In the genomic region with DNA sequence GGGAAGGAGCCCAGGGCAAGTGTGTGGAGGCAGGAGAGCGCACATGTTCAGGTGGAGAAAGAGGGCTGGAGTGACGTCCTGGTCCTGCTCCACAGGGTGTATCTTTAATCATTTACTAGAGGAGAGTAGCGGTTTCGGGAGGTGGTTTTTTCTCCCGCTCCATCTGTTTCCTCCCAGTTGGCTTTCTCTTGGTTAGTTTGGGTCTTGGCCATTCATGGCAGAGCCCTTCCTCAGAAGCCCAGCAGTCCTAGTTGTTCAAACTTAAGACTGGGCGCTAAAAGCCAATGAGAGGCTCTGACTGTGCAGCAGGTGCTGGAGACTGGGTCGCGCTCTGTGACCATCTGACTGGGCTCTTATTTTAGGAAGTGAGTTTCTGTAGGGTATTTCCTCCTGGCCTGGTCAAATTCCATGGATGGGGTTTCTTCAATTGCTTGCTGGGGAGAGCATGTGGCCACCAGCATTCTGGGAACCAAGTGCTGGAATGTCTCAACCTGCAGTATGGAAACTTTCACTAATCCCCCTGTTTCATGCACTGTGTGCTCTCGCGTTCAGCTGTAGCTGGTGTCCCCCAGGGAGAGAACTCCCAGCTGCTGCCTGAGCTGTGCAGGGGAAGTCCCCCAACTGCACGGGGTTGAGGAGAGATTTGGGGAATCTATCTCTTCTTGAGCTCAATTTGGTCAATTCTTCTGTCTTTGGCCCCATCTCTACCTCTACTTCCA, we compare ENCODE assay signal across 18 cellular contexts. TPM values are rescaled to one million over a fixed set of nuclear protein-coding genes. Genes with fewer than 3 reads are reported as not detected.
DNase-seq lines count a peak whose midpoint lies in the region; ATAC-seq, FAIRE-seq and TF ChIP-seq lines count a peak whose summit lies in the region.
"Had no signal": no experiment of that assay in that cellular context is flagged by ENCODE, and none has a peak within 500 bp of the region (broad histone marks: within the 10 kb centered on the region; RNA-seq: fewer than 3 reads in every experiment).

No MANE protein-coding gene starts in this region.

- no peak overlapping the region for H3K27ac ChIP-seq in HepG2 (ENCODE audit: extremely low read length, insufficient read depth, low read length)
- no peak overlapping the region for H3K27ac ChIP-seq in right lobe of liver
- H3K27ac ChIP-seq in CD4-positive, alpha-beta T cell (ENCODE audit: low read depth, low read length): no peak overlapping the region
- H3K27ac ChIP-seq: upper lobe of left lung had no signal

- H3K27me3 Mint-ChIP-seq in memory B cell: peaks cover 7% of the 10 kb centered on the region
- H3K27me3 Mint-ChIP-seq in CD4-positive, alpha-beta T cell: peaks cover 33% of the 10 kb centered on the region

- FAIRE-seq in HepG2 (lab: Jason Lieb, UNC): peak; percentile 26
- FAIRE-seq: frontal cortex had no signal

- in situ Hi-C loops in HepG2 (cut with HindIII; ENCODE audit: extremely low pct_ligation_motif_present, low pct_unique_long_range_greater_than_20kb): no loop called here

- BruUV-seq in HepG2 (replicated peaks; lab: Mats Ljungman, UMichigan): no TSS peak

- TF ChIP-seq RAD21 in HepG2 (CRISPR knock-in tag; IDR thresholded peaks at IDR 0.05): no peak

- TF ChIP-seq EP300 in HepG2 (IDR thresholded peaks at IDR 0.05; ENCODE audit: low read depth in 2 of 2, low read length in 2 of 2) (no peak), HepG2 (CRISPR knock-in tag; IDR thresholded peaks at IDR 0.05; ENCODE audit: borderline replicate concordance) (no peak)

- H3K79me2 ChIP-seq in HepG2 (ENCODE audit: insufficient read depth, low read length): no peaks in the 10 kb centered on the region

- intact Hi-C loops in HepG2 (cut with micrococcal nuclease; ENCODE audit: unreplicated experiment): no loop called here
- intact Hi-C loops in right lobe of liver (cut with DNase I): no loop called here
- intact Hi-C loops in lower leg skin (cut with DNase I; ENCODE audit: low total_unique reads): no loop called here
- intact Hi-C loops in CD4-positive, alpha-beta T cell (cut with DNase I, micrococcal nuclease): no loop called here

- 17% methylated on average over 7 of the region's 11 CpGs for WGBS in HepG2 (ENCODE audit: low lambda C conversion rate)
- 56% methylated on average over 6 of the region's 11 CpGs for WGBS in right lobe of liver (ENCODE audit: insufficient coverage, low coverage, low lambda C conversion rate, missing lambda C conversion rate)
- WGBS in lower leg skin, 2 donors: 70 to 76% methylated on average over 11 of the region's 11 CpGs

- TF ChIP-seq POLR2A in HepG2 (IDR thresholded peaks at IDR 0.05; ENCODE audit: insufficient read depth in 1 of 2, low read depth in 2 of 2, low read length in 2 of 2) (no peak), right lobe of liver (IDR thresholded peaks at IDR 0.05) (no peak), lower leg skin (IDR thresholded peaks at IDR 0.05) (no peak)

- H3K9ac ChIP-seq in HepG2 (ENCODE audit: insufficient read depth, low read depth, low read length): no peak overlapping the region

- H3K4me1 Mint-ChIP-seq in memory B cell: peaks cover 17% of the 10 kb centered on the region
- no peaks in the 10 kb centered on the region for H3K4me1 Mint-ChIP-seq in CD4-positive, alpha-beta T cell (ENCODE audit: low read depth)
- H3K4me1 Mint-ChIP-seq: activated CD8-positive, alpha-beta memory T cell treated with anti-CD3 and anti-CD28 coated beads, Interleukin-2, amount 10 ng/mL, durations not matched to agents 7 days and 5 days had no signal

- no peaks in the 10 kb centered on the region for H3K9me3 Mint-ChIP-seq in memory B cell
- H3K9me3 Mint-ChIP-seq in CD4-positive, alpha-beta T cell: no peaks in the 10 kb centered on the region
- H3K9me3 Mint-ChIP-seq: T-helper 1 cell treated with Interleukin-12 subunit alpha and Interleukin-12 subunit beta and Interleukin-4 antibody, amounts not matched to agents 30 μg/mL and 1 μg/mL, for 36 hours had no signal

- no peaks in the 10 kb centered on the region for H4K20me1 ChIP-seq in HepG2 (ENCODE audit: insufficient read depth, low read length)

- H2AFZ ChIP-seq in HepG2 (ENCODE audit: low read length): no peak overlapping the region

- H3K27me3 ChIP-seq in HepG2 (ENCODE audit: control insufficient read depth in 1 of 2, insufficient read depth in 2 of 2, low read length in 2 of 2): no peaks in the 10 kb centered on the region; a peak in 2 of 5 replicates
- H3K27me3 ChIP-seq in right lobe of liver: no peaks in the 10 kb centered on the region
- no peaks in the 10 kb centered on the region for H3K27me3 ChIP-seq in CD4-positive, alpha-beta T cell (ENCODE audit: control insufficient read depth, insufficient read depth, low read length)
- H3K27me3 ChIP-seq: upper lobe of left lung had no signal

- POLR2A ChIA-PET in HepG2 (lab: Yijun Ruan, JAX): no interaction called here
- POLR2A ChIA-PET in CD4-positive, alpha-beta T cell (lab: Charles Lee): no interaction called here

- no peak for TF ChIP-seq CTCF in HepG2 (CRISPR knock-in tag; IDR thresholded peaks at IDR 0.05)
- TF ChIP-seq CTCF in right lobe of liver (IDR thresholded peaks at IDR 0.05): no peak
- TF ChIP-seq CTCF in lower leg skin (IDR thresholded peaks at IDR 0.05): no peak
- no peak for TF ChIP-seq CTCF in CD4-positive, alpha-beta T cell (IDR thresholded peaks at IDR 0.05)

- H3K4me2 ChIP-seq in HepG2 (ENCODE audit: low read depth, low read length): peak overlapping the region; percentile 60

- peak overlapping the region in 1 of 3 experiments; percentile 37; a peak in 1 of 6 replicates for H3K4me3 ChIP-seq in HepG2 (replicated peaks in 1 of 3; ENCODE audit: insufficient read depth in 1 of 3, low read depth in 2 of 3, low read length in 3 of 3)
- H3K4me3 ChIP-seq in right lobe of liver: no peak overlapping the region
- no peak overlapping the region for H3K4me3 ChIP-seq in lower leg skin (ENCODE audit: low read depth, poor library complexity, severe bottlenecking)
- H3K4me3 ChIP-seq: upper lobe of left lung had no signal

- ATAC-seq in HepG2 (peak; percentile 72), right lobe of liver (no peak), memory B cell (ENCODE audit: low read depth) (peak; percentile 85)
- no peak for ATAC-seq in CD4-positive, alpha-beta T cell (ENCODE audit: poor library complexity)
- ATAC-seq: activated CD8-positive, alpha-beta memory T cell treated with anti-CD3 and anti-CD28 coated beads, Interleukin-2, amount 10 ng/mL, durations not matched to agents 7 days and 5 days had no signal

- H3K4me3 Mint-ChIP-seq in memory B cell: peak overlapping the region; percentile 44
- no peak overlapping the region for H3K4me3 Mint-ChIP-seq in CD4-positive, alpha-beta T cell
- H3K4me3 Mint-ChIP-seq: activated CD8-positive, alpha-beta memory T cell treated with anti-CD3 and anti-CD28 coated beads, Interleukin-2, amount 10 ng/mL, durations not matched to agents 7 days and 5 days; T-helper 1 cell treated with Interleukin-12 subunit alpha and Interleukin-12 subunit beta and Interleukin-4 antibody, amounts not matched to agents 30 μg/mL and 1 μg/mL, for 36 hours had no signal

- DNase-seq in HepG2 (ENCODE audit: low spot score): no peak
- DNase-seq in right lobe of liver: no peak
- peak; percentile 53 for DNase-seq in UCSD-AML1 (lab: John Stamatoyannopoulos, UW; ENCODE audit: unreplicated experiment)
- DNase-seq in memory B cell (ENCODE audit: low spot score in 2 of 2): no peak
- DNase-seq in lower leg skin (ENCODE audit: low spot score in 2 of 2): no peak
- no peak for DNase-seq in NCI-H1105 treated with DMSO at 0.1 percent for 48 hours (lab: John Stamatoyannopoulos, UW)
- no peak for DNase-seq in AG08396 (ENCODE audit: low spot score)
- DNase-seq in CD4-positive, alpha-beta T cell: no peak
- DNase-seq: activated CD8-positive, alpha-beta memory T cell treated with anti-CD3 and anti-CD28 coated beads, Interleukin-2, amount 10 ng/mL, durations not matched to agents 7 days and 5 days; activated effector memory CD4-positive, alpha-beta T cell treated with anti-CD3 and anti-CD28 coated beads, Interleukin-2, amount 50 U/mL, for 16 hours; anterior cingulate cortex; COR-L47; mammary epithelial cell; NCI-H187 treated with DMSO at 0.1 percent for 48 hours; NCI-H748 treated with DMSO at 0.1 percent for 48 hours; upper lobe of left lung had no signal

- no peaks in the 10 kb centered on the region for H3K36me3 Mint-ChIP-seq in memory B cell
- no peaks in the 10 kb centered on the region for H3K36me3 Mint-ChIP-seq in CD4-positive, alpha-beta T cell (ENCODE audit: low read depth)
- H3K36me3 Mint-ChIP-seq: activated CD8-positive, alpha-beta memory T cell treated with anti-CD3 and anti-CD28 coated beads, Interleukin-2, amount 10 ng/mL, durations not matched to agents 7 days and 5 days had no signal

- CTCF ChIA-PET in HepG2 (lab: Yijun Ruan, JAX; ENCODE audit: low intra/inter-chr PET ratio, low total read pairs): no interaction called here
- CTCF ChIA-PET in CD4-positive, alpha-beta T cell (lab: Charles Lee): no interaction called here

- no peak overlapping the region for H3K27ac Mint-ChIP-seq in memory B cell
- H3K27ac Mint-ChIP-seq in CD4-positive, alpha-beta T cell: no peak overlapping the region
- H3K27ac Mint-ChIP-seq: activated CD8-positive, alpha-beta memory T cell treated with anti-CD3 and anti-CD28 coated beads, Interleukin-2, amount 10 ng/mL, durations not matched to agents 7 days and 5 days had no signal

- H3K9me3 ChIP-seq in HepG2 (ENCODE audit: low read length) (no peaks in the 10 kb centered on the region), right lobe of liver (no peaks in the 10 kb centered on the region)
- no peaks in the 10 kb centered on the region for H3K9me3 ChIP-seq in CD4-positive, alpha-beta T cell (ENCODE audit: control insufficient read depth, low read length)
- H3K9me3 ChIP-seq: upper lobe of left lung had no signal

- H3K4me1 ChIP-seq in HepG2 (ENCODE audit: insufficient read depth, low read length) (peaks cover 29% of the 10 kb centered on the region), right lobe of liver (no peaks in the 10 kb centered on the region)

- H3K36me3 ChIP-seq in HepG2 (replicated peaks in 1 of 2; ENCODE audit: control insufficient read depth in 1 of 2, insufficient read depth in 2 of 2, low read length in 2 of 2) (no peaks in the 10 kb centered on the region), right lobe of liver (no peaks in the 10 kb centered on the region)
- H3K36me3 ChIP-seq: upper lobe of left lung had no signal

RNA-seq across cellular contexts. Expression of a gene that starts 27.4 kb away (rescaled TPM):
- total RNA-seq in HepG2 (2016; rRNA removed; fragmentation: Illumina TruSeq; extraction: Trizol): 11.6 and 18.1 TPM in 2 replicates
- total RNA-seq in HepG2 (2016; cell fraction: cytosol; rRNA removed; fragmentation: Illumina TruSeq; extraction: Trizol; ENCODE audit: low read depth): 2.5 and 3.1 TPM in 2 replicates
- total RNA-seq in HepG2 (2016; cell fraction: insoluble cytoplasmic fraction; rRNA removed; fragmentation: Illumina TruSeq; extraction: Trizol): 9.6 and 21.5 TPM in 2 replicates
- 4.4 and 4.6 TPM in 2 replicates for total RNA-seq in HepG2 (2016; cell fraction: membrane; rRNA removed; fragmentation: Illumina TruSeq; extraction: Trizol)
- 16.9 and 19.5 TPM in 2 replicates for total RNA-seq in HepG2 (2016; cell fraction: nucleus; rRNA removed; fragmentation: Illumina TruSeq; extraction: Trizol)
- polyA plus RNA-seq in HepG2 (2011; rRNA removed): 42.3 and 58.2 TPM in 2 replicates
- 38.6 and 41.6 TPM in 2 replicates for polyA plus RNA-seq in HepG2 (2011; cell fraction: cytosol; rRNA removed)
- polyA plus RNA-seq in HepG2 (2011; cell fraction: nucleus; rRNA removed): 55.3 and 55.7 TPM in 2 replicates
- 27.2 and 58.7 TPM in 2 replicates for polyA plus RNA-seq in HepG2 (2012)
- 2.2 and 3.0 TPM in 2 replicates for polyA plus RNA-seq in HepG2 (2016; cell fraction: cytosol; fragmentation: Illumina TruSeq; extraction: Trizol; ENCODE audit: low read depth)
- polyA plus RNA-seq in HepG2 (2016; cell fraction: insoluble cytoplasmic fraction; fragmentation: Illumina TruSeq; extraction: Trizol; ENCODE audit: low read depth): 9.6 and 13.8 TPM in 2 replicates
- polyA plus RNA-seq in HepG2 (2016; cell fraction: membrane; fragmentation: Illumina TruSeq; extraction: Trizol; ENCODE audit: low read depth): 4.1 TPM in 2 replicates
- polyA plus RNA-seq in HepG2 (2016; cell fraction: nucleus; fragmentation: Illumina TruSeq; extraction: Trizol; ENCODE audit: insufficient read depth, low read depth): 31.0 and 34.1 TPM in 2 replicates
- 9.4 and 96.3 TPM in 2 replicates for polyA minus RNA-seq in HepG2 (2011; rRNA and poly(A)+ RNA removed; ENCODE audit: low replicate concordance)
- 25.1 and 32.3 TPM in 2 replicates for polyA minus RNA-seq in HepG2 (2011; cell fraction: cytosol; rRNA and poly(A)+ RNA removed)
- polyA minus RNA-seq in HepG2 (2011; cell fraction: nucleus; rRNA and poly(A)+ RNA removed): 27.2 and 29.7 TPM in 2 replicates
- total RNA-seq in right lobe of liver: 10 to 100 TPM; 23.7 to 53.2 (median 39.8) TPM
- total RNA-seq in lower leg skin: 10 to 100 TPM; 27.9 to 49.1 (median 42.0) TPM
- 1 to 10 TPM in 1 of 2 experiments, under 1 TPM in 1; 0.82 to 1.3 TPM for total RNA-seq in CD4-positive, alpha-beta T cell
- total RNA-seq: activated CD8-positive, alpha-beta memory T cell treated with anti-CD3 and anti-CD28 coated beads, Interleukin-2, amount 10 ng/mL, durations not matched to agents 7 days and 5 days had no signal

Comparison
In these comparisons a context has a peak if more than half of its experiments do, and no peak if none do; other contexts are left out.
1. ATAC-seq: peak in HepG2 (single experiment) and memory B cell (single experiment); none in right lobe of liver (0 of 4) and CD4-positive, alpha-beta T cell (single experiment).